ENCODE assay signal across 15 cellular contexts in genomic region chr1:24925963-24926362, GRCh38. TPM values are rescaled to one million over a fixed set of nuclear protein-coding genes. Genes with fewer than 3 reads are reported as not detected.
DNase-seq lines count a peak whose midpoint lies in the region; ATAC-seq and TF ChIP-seq lines count a peak whose summit lies in the region.
"Had no signal": no experiment of that assay in that cellular context is flagged by ENCODE, and none has a peak within 500 bp of the region (broad histone marks: within the 10 kb centered on the region; RNA-seq: fewer than 3 reads in every experiment).

No MANE protein-coding gene starts in this region.

- TF ChIP-seq CTCF in IMR-90 (conservative IDR thresholded peaks at IDR 0.05; ENCODE audit: low read depth, low read length) (no peak), neural crest cell (conservative IDR thresholded peaks at IDR 0.05) (no peak)

- no peaks in the 10 kb centered on the region for H3K36me3 ChIP-seq in IMR-90 (ENCODE audit: control insufficient read depth, insufficient read depth, low read length)
- no peaks in the 10 kb centered on the region for H3K36me3 ChIP-seq in trophoblast cell (ENCODE audit: control insufficient read depth in 1 of 2, insufficient read depth in 2 of 2, low read length in 2 of 2)
- H3K36me3 ChIP-seq: brain microvascular endothelial cell, left ventricle myocardium inferior, tibial nerve had no signal

- POLR2A ChIA-PET in IMR-90 (lab: Charles Lee; ENCODE audit: unreplicated experiment), result no interaction called here

- no peak overlapping the region for H2BK12ac ChIP-seq in trophoblast cell (ENCODE audit: low read length)

- H3K4me2 ChIP-seq in IMR-90 (ENCODE audit: low read depth, low read length) (no peak overlapping the region), trophoblast cell (ENCODE audit: low read length) (no peak overlapping the region)

- no TSS peak for BruUV-seq in IMR-90 (replicated peaks; lab: Mats Ljungman, UMichigan)

- no peak overlapping the region for H4K12ac ChIP-seq in trophoblast cell (ENCODE audit: low read depth, low read length)

- H3K4me3 ChIP-seq in IMR-90 (ENCODE audit: insufficient read depth, low read depth, low read length) (no peak overlapping the region), trophoblast cell (ENCODE audit: low read depth, low read length) (no peak overlapping the region), right cardiac atrium (ENCODE audit: low read length) (no peak overlapping the region)
- H3K4me3 ChIP-seq: left ventricle myocardium inferior, tibial nerve had no signal

- H3K14ac ChIP-seq in IMR-90 (replicated peaks; ENCODE audit: low read depth, low read length) (no peak overlapping the region), trophoblast cell (ENCODE audit: low read length) (no peak overlapping the region)

- peaks cover 74% of the 10 kb centered on the region for H3K27me3 ChIP-seq in IMR-90 (ENCODE audit: control insufficient read depth, insufficient read depth, low read length)
- peaks cover 55% of the 10 kb centered on the region for H3K27me3 ChIP-seq in trophoblast cell (ENCODE audit: insufficient read depth, low read length)
- no peaks in the 10 kb centered on the region for H3K27me3 ChIP-seq in right cardiac atrium (ENCODE audit: control insufficient read depth, insufficient read depth)
- H3K27me3 ChIP-seq: brain microvascular endothelial cell had no signal

- no peak overlapping the region for H2AFZ ChIP-seq in IMR-90 (replicated peaks; ENCODE audit: low read length, poor library complexity)
- no peak overlapping the region for H2AFZ ChIP-seq in trophoblast cell (ENCODE audit: insufficient read depth, low read length, poor library complexity)

- H3K23ac ChIP-seq in IMR-90 (ENCODE audit: low read depth, low read length) (no peak overlapping the region), trophoblast cell (ENCODE audit: low read length) (no peak overlapping the region)

- peak overlapping the region; percentile 94 for H3K4me3 Mint-ChIP-seq in T-helper 2 cell treated with Interferon-gamma antibody and Interleukin-4, amounts not matched to agents 5 μg/mL and 100 μg/mL, for 36 hours
- H3K4me3 Mint-ChIP-seq in activated naive CD8-positive, alpha-beta T cell treated with anti-CD3 and anti-CD28 coated beads, Interleukin-2, amount 50 U/mL, for 24 hours, result peak overlapping the region; percentile 84
- peak overlapping the region; percentile 29 for H3K4me3 Mint-ChIP-seq in neural crest cell

- H2AK9ac ChIP-seq in IMR-90 (replicated peaks; ENCODE audit: low read depth, low read length, poor library complexity), result no peak overlapping the region

- no peaks in the 10 kb centered on the region for H3K27me3 Mint-ChIP-seq in T-helper 2 cell treated with Interferon-gamma antibody and Interleukin-4, amounts not matched to agents 5 μg/mL and 100 μg/mL, for 36 hours (ENCODE audit: low read depth)
- peaks cover 2% of the 10 kb centered on the region for H3K27me3 Mint-ChIP-seq in activated naive CD8-positive, alpha-beta T cell treated with anti-CD3 and anti-CD28 coated beads, Interleukin-2, amount 50 U/mL, for 24 hours
- H3K27me3 Mint-ChIP-seq in neural crest cell (ENCODE audit: low read depth), result peaks cover 74% of the 10 kb centered on the region

- no peak overlapping the region for H3K56ac ChIP-seq in IMR-90 (ENCODE audit: extremely low read depth, insufficient read depth, low read length)

- peaks cover 43% of the 10 kb centered on the region for H3K4me1 Mint-ChIP-seq in T-helper 2 cell treated with Interferon-gamma antibody and Interleukin-4, amounts not matched to agents 5 μg/mL and 100 μg/mL, for 36 hours (ENCODE audit: low read depth)
- peaks cover 79% of the 10 kb centered on the region for H3K4me1 Mint-ChIP-seq in activated naive CD8-positive, alpha-beta T cell treated with anti-CD3 and anti-CD28 coated beads, Interleukin-2, amount 50 U/mL, for 24 hours
- peaks cover 4% of the 10 kb centered on the region for H3K4me1 Mint-ChIP-seq in neural crest cell

- H3K4ac ChIP-seq in IMR-90 (ENCODE audit: low read depth, low read length) (no peak overlapping the region), trophoblast cell (ENCODE audit: low read depth, low read length) (no peak overlapping the region)

- H2BK120ac ChIP-seq in IMR-90 (ENCODE audit: low read depth, low read length), result 0 out of 2 replicates have a peak overlapping the region, but pooled peaks have one; percentile 7
- H2BK120ac ChIP-seq in trophoblast cell (ENCODE audit: insufficient read depth, low read length, poor library complexity), result no peak overlapping the region

- in situ Hi-C loops in IMR-90 (cut with MboI; ENCODE audit: low sequenced_read_pairs), result no loop called here

- no peaks in the 10 kb centered on the region for H3K79me2 ChIP-seq in trophoblast cell (ENCODE audit: control insufficient read depth, insufficient read depth, low read length, poor library complexity)

- DNase-seq in T-helper 2 cell treated with Interferon-gamma antibody and Interleukin-4, amounts not matched to agents 5 μg/mL and 100 μg/mL, for 36 hours (ENCODE audit: low spot score), result no peak
- DNase-seq in T-helper 2 cell (no peak), IMR-90 (no peak), neural crest cell (ENCODE audit: low read depth, low spot score) (no peak), trophoblast cell (no peak), right cardiac atrium (no peak)
- no peak for DNase-seq in activated naive CD8-positive, alpha-beta T cell treated with anti-CD3 and anti-CD28 coated beads, Interleukin-2, amount 50 U/mL, for 24 hours
- DNase-seq: left ventricle myocardium inferior, NCI-H1092 treated with DMSO at 0.1 percent for 48 hours, T-helper 9 cell had no signal

- TF ChIP-seq POLR2A in IMR-90 (IDR thresholded peaks at IDR 0.05; ENCODE audit: low read depth, low read length), result no peak

- no peak overlapping the region for H2BK5ac ChIP-seq in IMR-90 (ENCODE audit: low read depth, low read length, poor library complexity, severe bottlenecking)
- no peak overlapping the region for H2BK5ac ChIP-seq in trophoblast cell (ENCODE audit: low read depth, low read length, poor library complexity)

- H3K9me1 ChIP-seq in IMR-90 (ENCODE audit: insufficient read depth, low read length), result peaks cover 14% of the 10 kb centered on the region

- H4K8ac ChIP-seq in IMR-90 (ENCODE audit: low read depth in 2 of 2, low read length in 2 of 2), result no peak overlapping the region
- H4K8ac ChIP-seq in trophoblast cell (ENCODE audit: low read depth, low read length), result no peak overlapping the region

- no peak overlapping the region for H3K27ac ChIP-seq in IMR-90 (ENCODE audit: insufficient read depth, low read length)
- no peak overlapping the region for H3K27ac ChIP-seq in trophoblast cell (ENCODE audit: low read depth, low read length)
- no peak overlapping the region for H3K27ac ChIP-seq in right cardiac atrium (ENCODE audit: low read length)
- H3K27ac ChIP-seq: brain microvascular endothelial cell, left ventricle myocardium inferior, tibial nerve had no signal

- WGBS in IMR-90 (ENCODE audit: extremely low coverage in 2 of 2, insufficient read length in 1 of 2), 2 experiments, result 30% methylated on average over 2 of the region's 10 CpGs; no CpG with 5 or more reads in 1 of the 2 experiments
- no CpG with 5 or more reads among the region's 10 CpGs for WGBS in trophoblast cell (ENCODE audit: extremely low coverage, insufficient coverage, insufficient read length)
- WGBS in right cardiac atrium, result 39% methylated on average over 10 of the region's 10 CpGs

- H3K18ac ChIP-seq in IMR-90 (ENCODE audit: low read depth, low read length), result no peak overlapping the region
- H3K18ac ChIP-seq in trophoblast cell (ENCODE audit: low read length), result no peak overlapping the region

- peak overlapping the region; percentile 84 for H3K27ac Mint-ChIP-seq in T-helper 2 cell treated with Interferon-gamma antibody and Interleukin-4, amounts not matched to agents 5 μg/mL and 100 μg/mL, for 36 hours
- H3K27ac Mint-ChIP-seq in activated naive CD8-positive, alpha-beta T cell treated with anti-CD3 and anti-CD28 coated beads, Interleukin-2, amount 50 U/mL, for 24 hours, result peak overlapping the region; percentile 96
- no peak overlapping the region for H3K27ac Mint-ChIP-seq in neural crest cell (ENCODE audit: unreplicated experiment)

- dilution Hi-C loops in IMR-90 (cut with HindIII; ENCODE audit: low sequenced_read_pairs, unreplicated experiment), result no loop called here

- no peaks in the 10 kb centered on the region for H3K4me1 ChIP-seq in IMR-90 (ENCODE audit: control insufficient read depth, insufficient read depth, low read length)
- H3K4me1 ChIP-seq in trophoblast cell (ENCODE audit: control insufficient read depth in 1 of 2, insufficient read depth in 2 of 2, low read length in 2 of 2), result peaks cover 2 to 4% of the 10 kb centered on the region in 2 experiments
- no peaks in the 10 kb centered on the region for H3K4me1 ChIP-seq in right cardiac atrium (ENCODE audit: control insufficient read depth, insufficient read depth, low read length)

- H2BK15ac ChIP-seq in IMR-90 (ENCODE audit: low read depth, low read length), result no peak overlapping the region

- H3K36me3 Mint-ChIP-seq in T-helper 2 cell treated with Interferon-gamma antibody and Interleukin-4, amounts not matched to agents 5 μg/mL and 100 μg/mL, for 36 hours (ENCODE audit: low read depth), result peaks cover 61% of the 10 kb centered on the region
- peaks cover 70% of the 10 kb centered on the region for H3K36me3 Mint-ChIP-seq in activated naive CD8-positive, alpha-beta T cell treated with anti-CD3 and anti-CD28 coated beads, Interleukin-2, amount 50 U/mL, for 24 hours (ENCODE audit: low read depth)
- H3K36me3 Mint-ChIP-seq in neural crest cell (ENCODE audit: low read depth), result no peaks in the 10 kb centered on the region

- ATAC-seq in IMR-90 (ENCODE audit: low read depth), result no peak
- no peak for ATAC-seq in activated naive CD8-positive, alpha-beta T cell treated with anti-CD3 and anti-CD28 coated beads, Interleukin-2, amount 50 U/mL, for 24 hours
- ATAC-seq in HG03378 (IDR thresholded peaks at IDR 0.05; ENCODE audit: unreplicated experiment), result no peak
- no peak for ATAC-seq in right cardiac atrium

- H3K9ac ChIP-seq in IMR-90 (ENCODE audit: low read depth, low read length), result no peak overlapping the region
- no peak overlapping the region for H3K9ac ChIP-seq in trophoblast cell (ENCODE audit: low read length)

- H2AK5ac ChIP-seq in IMR-90 (ENCODE audit: low read depth, low read length), result no peak overlapping the region
- no peak overlapping the region for H2AK5ac ChIP-seq in trophoblast cell (ENCODE audit: low read length)

- intact Hi-C loops in IMR-90 (cut with micrococcal nuclease), result no loop called here
- intact Hi-C loops in right cardiac atrium (cut with DNase I), result no loop called here

- H3K9me3 Mint-ChIP-seq in T-helper 2 cell treated with Interferon-gamma antibody and Interleukin-4, amounts not matched to agents 5 μg/mL and 100 μg/mL, for 36 hours, result no peaks in the 10 kb centered on the region
- no peaks in the 10 kb centered on the region for H3K9me3 Mint-ChIP-seq in activated naive CD8-positive, alpha-beta T cell treated with anti-CD3 and anti-CD28 coated beads, Interleukin-2, amount 50 U/mL, for 24 hours
- no peaks in the 10 kb centered on the region for H3K9me3 Mint-ChIP-seq in neural crest cell

- H3K79me1 ChIP-seq in IMR-90 (ENCODE audit: low read depth in 1 of 2, low read length in 2 of 2), result no peaks in the 10 kb centered on the region
- no peaks in the 10 kb centered on the region for H3K79me1 ChIP-seq in trophoblast cell (ENCODE audit: low read length)

- no peak for TF ChIP-seq RAD21 in IMR-90 (IDR thresholded peaks at IDR 0.05; ENCODE audit: low read length)

- H3K9me3 ChIP-seq in IMR-90 (ENCODE audit: control insufficient read depth, insufficient read depth, low read length), result peaks cover 2% of the 10 kb centered on the region; the same call in 1 of the 2 replicates
- peaks cover 6% of the 10 kb centered on the region for H3K9me3 ChIP-seq in trophoblast cell (ENCODE audit: insufficient read depth, low read depth, low read length)
- no peaks in the 10 kb centered on the region for H3K9me3 ChIP-seq in right cardiac atrium (ENCODE audit: control insufficient read depth, low read length)
- H3K9me3 ChIP-seq: left ventricle myocardium inferior, tibial nerve had no signal

- no peak overlapping the region for H4K5ac ChIP-seq in IMR-90 (ENCODE audit: low read depth, low read length)

- H2BK20ac ChIP-seq in IMR-90 (ENCODE audit: low read depth, low read length), result no peak overlapping the region

- CTCF ChIA-PET in IMR-90 (lab: Yijun Ruan, JAX), result interaction anchor here (2.3 kb wide), 1 partner anchor 111 kb away, joined by 8 read pairs; no protein-coding TSS in a partner anchor

- H4K20me1 ChIP-seq in IMR-90 (ENCODE audit: insufficient read depth, low read length), result peaks cover 14% of the 10 kb centered on the region

- no peak overlapping the region for H4K91ac ChIP-seq in IMR-90 (ENCODE audit: insufficient read depth, low read depth, low read length)
- no peak overlapping the region for H4K91ac ChIP-seq in trophoblast cell (ENCODE audit: low read depth, low read length)

RNA-seq across cellular contexts. Expression of gene RUNX3, which starts 4.1 kb away (rescaled TPM):
- total RNA-seq in IMR-90 (2012; rRNA removed), result not detected in 2 replicates
- 0.07 TPM in 2 replicates for polyA plus RNA-seq in IMR-90 (2012; rRNA removed)
- 0.01 and 0.04 TPM in 2 replicates for polyA plus RNA-seq in IMR-90 (2012; cell fraction: cytosol; rRNA removed)
- polyA plus RNA-seq in IMR-90 (2012; cell fraction: nucleus; rRNA removed; ENCODE audit: low replicate concordance), result 0.02 TPM in 1 of 2 replicates, not detected in the other
- total RNA-seq in neural crest cell, result 0.16 TPM in 1 of 2 replicates, not detected in the other
- polyA plus RNA-seq in trophoblast cell (2013), result 0.03 and 0.11 TPM in 2 replicates
- 1 to 10 TPM in 2 of 4 donors, under 1 TPM in 2; 0.79 to 1.8 (median 0.96) TPM for total RNA-seq in right cardiac atrium
- 0.34 TPM for polyA plus RNA-seq in right cardiac atrium
- total RNA-seq: A172, osteocyte had no signal

Comparison
In these comparisons a context has a peak if more than half of its experiments do, and no peak if none do; other contexts are left out.
1. H3K4me3 Mint-ChIP-seq: peak in every context shown above with its lines; median percentile 94 in T-helper 2 cell treated with Interferon-gamma antibody and Interleukin-4, amounts not matched to agents 5 μg/mL and 100 μg/mL, for 36 hours; 84 in activated naive CD8-positive, alpha-beta T cell treated with anti-CD3 and anti-CD28 coated beads, Interleukin-2, amount 50 U/mL, for 24 hours; 29 in neural crest cell.